Comparison of ENCODE assay signal across 1 cellular context in genomic region chr15:40409366-40409765, GRCh38.
TF ChIP-seq lines count a peak whose summit lies in the region.

No MANE protein-coding gene starts in this region.

TF ChIP-seq in SK-N-SH, 30 proteins besides CTCF, POLR2A, EP300 and RAD21:
- no peak for TF ChIP-seq RXRA (IDR thresholded peaks at IDR 0.05; ENCODE audit: borderline replicate concordance, low read depth)
